10 cellular contexts compared by ENCODE assay signal in genomic region chr2:102033750-102034682, GRCh38. TPM values are rescaled to one million over a fixed set of nuclear protein-coding genes. Genes with fewer than 3 reads are reported as not detected.
DNase-seq lines count a peak whose midpoint lies in the region; ATAC-seq and TF ChIP-seq lines count a peak whose summit lies in the region.
"Had no signal": no experiment of that assay in that cellular context is flagged by ENCODE, and none has a peak within 500 bp of the region (broad histone marks: within the 10 kb centered on the region; RNA-seq: fewer than 3 reads in every experiment).

No MANE protein-coding gene starts in this region.

- no peak for TF ChIP-seq CTCF in BE2C (IDR thresholded peaks at IDR 0.05; ENCODE audit: low read depth, low read length)

- H3K9me3 ChIP-seq in right cardiac atrium (ENCODE audit: control insufficient read depth, low read length) (no peaks in the 10 kb centered on the region), BE2C (no peaks in the 10 kb centered on the region)

- H3K4me1 ChIP-seq in right cardiac atrium (ENCODE audit: control insufficient read depth, insufficient read depth, low read length) (peaks cover 8% of the 10 kb centered on the region), BE2C (no peaks in the 10 kb centered on the region)

- no peaks in the 10 kb centered on the region for H3K9me3 Mint-ChIP-seq in T-cell

- POLR2A ChIA-PET in T-cell (lab: Charles Lee): interaction anchor here in 1 of 2 donors (0.6 kb wide), 1 partner anchor 332 kb away, joined by 4 read pairs; no protein-coding TSS in a partner anchor

- H3K36me3 Mint-ChIP-seq in T-cell: no peaks in the 10 kb centered on the region

- H3K4me3 Mint-ChIP-seq in T-cell: peak overlapping the region in 2 of 3 donors; percentile 2 to 69

- peaks cover 31 to 33% (median 31%) of the 10 kb centered on the region in 3 donors for H3K4me1 Mint-ChIP-seq in T-cell

- H3K4me3 ChIP-seq in right cardiac atrium (ENCODE audit: low read length) (no peak overlapping the region), skin epidermis (no peak overlapping the region), BE2C (ENCODE audit: low read depth, low read length) (no peak overlapping the region)

- no peaks in the 10 kb centered on the region for H3K27me3 Mint-ChIP-seq in T-cell

- no peaks in the 10 kb centered on the region for H3K36me3 ChIP-seq in BE2C

- ATAC-seq in T-cell (replicated peaks in 1 of 4): no peak
- ATAC-seq in right cardiac atrium: no peak
- no peak for ATAC-seq in GM18858 (IDR thresholded peaks at IDR 0.05; ENCODE audit: unreplicated experiment)
- ATAC-seq in GM18502 (IDR thresholded peaks at IDR 0.05; ENCODE audit: poor library complexity, unreplicated experiment): no peak

- H3K27ac ChIP-seq in right cardiac atrium (ENCODE audit: low read length): peak overlapping the region; percentile 26
- H3K27ac ChIP-seq in skin epidermis: peak overlapping the region in 20 of 21 experiments; percentile 17 to 90 (median 63)

- CTCF ChIA-PET in T-cell (lab: Charles Lee): interaction anchor here (0.5 to 2.0 kb wide), 6 partner anchors 26 to 1362 kb away, joined by 4 to 13 read pairs (median 6); no protein-coding TSS in a partner anchor

- H3K27me3 ChIP-seq in right cardiac atrium (ENCODE audit: control insufficient read depth, insufficient read depth) (no peaks in the 10 kb centered on the region), BE2C (no peaks in the 10 kb centered on the region)

- DNase-seq in DMS53 treated with DMSO at 0.1 percent for 48 hours (lab: John Stamatoyannopoulos, UW; ENCODE audit: unreplicated experiment) (peak; percentile 84), T-cell (no peak), right cardiac atrium (no peak), KG1 (lab: John Stamatoyannopoulos, UW) (no peak), BE2C (no peak)
- DNase-seq: effector CD4-positive, alpha-beta T cell had no signal

- peak overlapping the region; percentile 78 to 83 for H3K27ac Mint-ChIP-seq in T-cell

- intact Hi-C loops in right cardiac atrium (cut with DNase I): no loop called here

- WGBS in right cardiac atrium: 71% methylated on average over 9 of the region's 9 CpGs

RNA-seq across cellular contexts. Expression of gene IL1R2, which starts 42.3 kb away (rescaled TPM):
- total RNA-seq in T-cell (under 1 TPM in 3 of 5 donors, not detected in 2; 0.25 to 0.59 (median 0.44) TPM), right cardiac atrium (1 to 10 TPM in 3 of 4 donors, not detected in 1; 3.0 to 4.3 (median 3.9) TPM)
- 1.9 TPM for polyA plus RNA-seq in right cardiac atrium
- 0.57 TPM for polyA plus RNA-seq in BE2C (2012; ENCODE audit: insufficient read depth, insufficient read length, low read depth)
- total RNA-seq: OCI-LY7 had no signal
